Comparison of ENCODE assay signal across 34 cellular contexts in genomic region chr7:18234519-18234918, GRCh38.
"Had no signal": no experiment of that assay in that cellular context is flagged by ENCODE, and none has a peak within 500 bp of the region (broad histone marks: within the 10 kb centered on the region; RNA-seq: fewer than 3 reads in every experiment).

No MANE protein-coding gene starts in this region.

- H3K4me3 ChIP-seq: adrenal gland, ascending aorta, body of pancreas, breast epithelium, cardiac muscle cell had no signal

- H3K27ac ChIP-seq: adrenal gland, ascending aorta, body of pancreas, brain microvascular endothelial cell, breast epithelium, cardiac muscle cell had no signal

- ATAC-seq: activated naive CD4-positive, alpha-beta T cell treated with anti-CD3 and anti-CD28 coated beads, Interleukin-2, amount 50 U/mL, for 72 hours; activated naive CD8-positive, alpha-beta T cell treated with anti-CD3 and anti-CD28 coated beads, Interleukin-2, amount 50 U/mL, for 24 hours; activated T-cell treated with anti-CD3 and anti-CD28 coated beads, Interleukin-2, amount 50 U/mL, for 4 hours; activated T-cell treated with anti-CD3 and anti-CD28 coated beads, Interleukin-2, amount 50 U/mL, for 72 hours; activated T-helper 17 cell treated with anti-CD3 and anti-CD28 coated beads, Interleukin-2, amount 50 U/mL, for 72 hours; body of pancreas had no signal

- H3K27me3 ChIP-seq: adrenal gland, ascending aorta, body of pancreas, brain microvascular endothelial cell, breast epithelium, cardiac muscle cell had no signal

- H3K36me3 ChIP-seq: adrenal gland, ascending aorta, brain microvascular endothelial cell, breast epithelium, cardiac muscle cell had no signal

- FAIRE-seq: astrocyte, bronchial epithelial cell had no signal

- H3K9me3 ChIP-seq: adrenal gland, ascending aorta, body of pancreas, breast epithelium had no signal

- H3K4me1 ChIP-seq: adrenal gland, ascending aorta, body of pancreas, breast epithelium had no signal

- DNase-seq: activated effector memory CD4-positive, alpha-beta T cell treated with anti-CD3 and anti-CD28 coated beads, Interleukin-2, amount 50 U/mL, for 16 hours; activated effector memory CD4-positive, alpha-beta T cell treated with Interleukin-2 at 50 U/mL for 16 hours; activated gamma-delta T cell; activated gamma-delta T cell treated with Interleukin-2 at 50 U/mL for 16 hours; activated naive CD4-positive, alpha-beta T cell; activated naive CD4-positive, alpha-beta T cell treated with anti-CD3 and anti-CD28 coated beads for 36 hours; activated naive CD4-positive, alpha-beta T cell treated with anti-CD3 and anti-CD28 coated beads, Interleukin-2, amount 10 ng/mL, durations not matched to agents 7 days and 5 days; activated naive CD4-positive, alpha-beta T cell treated with anti-CD3 and anti-CD28 coated beads, Interleukin-2, amount 50 U/mL, for 16 hours; activated naive CD4-positive, alpha-beta T cell treated with Interleukin-2 at 50 U/mL for 16 hours; activated naive CD8-positive, alpha-beta T cell treated with anti-CD3 and anti-CD28 coated beads for 36 hours; activated naive CD8-positive, alpha-beta T cell treated with anti-CD3 and anti-CD28 coated beads, Interleukin-2, amount 10 ng/mL, durations not matched to agents 7 days and 5 days; activated naive CD8-positive, alpha-beta T cell treated with anti-CD3 and anti-CD28 coated beads, Interleukin-2, amount 50 U/mL, for 24 hours; activated T-cell treated with anti-CD3 and anti-CD28 coated beads, Interleukin-2, amount 50 U/mL, for 1 hour; activated T-cell treated with anti-CD3 and anti-CD28 coated beads, Interleukin-2, amount 50 U/mL, for 24 hours; activated T-cell treated with anti-CD3 and anti-CD28 coated beads, Interleukin-2, amount 50 U/mL, for 4 hours; activated T-cell treated with anti-CD3 and anti-CD28 coated beads, Interleukin-2, amount 50 U/mL, for 48 hours; activated T-cell treated with anti-CD3 and anti-CD28 coated beads, Interleukin-2, amount 50 U/mL, for 72 hours; adrenal gland; amniotic stem cell; amygdala; anterior cingulate cortex; aorta; body of pancreas; brain microvascular endothelial cell; caudate nucleus; central memory CD4-positive, alpha-beta T cell; cerebellar nuclear complex had no signal
